8 cellular contexts compared by ENCODE assay signal in genomic region chr3:112097378-112097777, GRCh38. TPM values are rescaled to one million over a fixed set of nuclear protein-coding genes. Genes with fewer than 3 reads are reported as not detected.
DNase-seq lines count a peak whose midpoint lies in the region; ATAC-seq lines count a peak whose summit lies in the region.

No MANE protein-coding gene starts in this region.

- DNase-seq in ACHN (peak; percentile 96), NCI-H226 (peak; percentile 99), dermis blood vessel endothelial cell (peak; percentile 98), putamen (ENCODE audit: low spot score) (peak; percentile 43), globus pallidus (ENCODE audit: low spot score) (no peak), medulla oblongata (ENCODE audit: extremely low spot score) (no peak), NCI-H1694 treated with DMSO at 0.1 percent for 48 hours (lab: John Stamatoyannopoulos, UW) (no peak)

- peak; percentile 85 for ATAC-seq in GM18868 (IDR thresholded peaks at IDR 0.05; ENCODE audit: unreplicated experiment)

- in situ Hi-C loops in ACHN (cut with HindIII; ENCODE audit: low pct_ligation_motif_present, low pct_unique_long_range_greater_than_20kb, low sequenced_read_pairs), result no loop called here

RNA-seq across cellular contexts. Expression of gene C3orf52, which starts 11.2 kb away (rescaled TPM):
- total RNA-seq in dermis blood vessel endothelial cell, result 6.7 and 7.7 TPM in 2 replicates

RNA-seq across cellular contexts. Expression of gene GCSAM, which starts 35.7 kb away (rescaled TPM):
- not detected in 2 replicates for total RNA-seq in dermis blood vessel endothelial cell

Comparison
In these comparisons a context has a peak if more than half of its experiments do, and no peak if none do; other contexts are left out.
1. DNase-seq: peak in ACHN (single experiment), NCI-H226 (single experiment), dermis blood vessel endothelial cell (single experiment) and putamen (single experiment); none in globus pallidus (single experiment), medulla oblongata (single experiment) and NCI-H1694 treated with DMSO at 0.1 percent for 48 hours (single experiment).